ENCODE assay signal across 10 cellular contexts in genomic region chr20:25676164-25676809, GRCh38. TPM values are rescaled to one million over a fixed set of nuclear protein-coding genes. Genes with fewer than 3 reads are reported as not detected.
DNase-seq lines count a peak whose midpoint lies in the region; ATAC-seq, FAIRE-seq and TF ChIP-seq lines count a peak whose summit lies in the region.
"Had no signal": no experiment of that assay in that cellular context is flagged by ENCODE, and none has a peak within 500 bp of the region (broad histone marks: within the 10 kb centered on the region; RNA-seq: fewer than 3 reads in every experiment).

No MANE protein-coding gene starts in this region.

- TF ChIP-seq CTCF in K562 (IDR thresholded peaks at IDR 0.05 in 2 of 3, conservative IDR thresholded peaks at IDR 0.05 in 1 of 3; ENCODE audit: insufficient read depth in 2 of 3, low read depth in 1 of 3, low read length in 3 of 3) = no peak
- no peak for TF ChIP-seq CTCF in CD8-positive, alpha-beta T cell (IDR thresholded peaks at IDR 0.05)

- no peaks in the 10 kb centered on the region for H3K4me1 ChIP-seq in K562 (replicated peaks in 1 of 2; ENCODE audit: control insufficient read depth in 2 of 2, insufficient read depth in 2 of 2, low read length in 2 of 2)
- no peaks in the 10 kb centered on the region for H3K4me1 ChIP-seq in CD8-positive, alpha-beta T cell (ENCODE audit: insufficient read depth, low read length)
- H3K4me1 ChIP-seq: stomach had no signal

- TF ChIP-seq EP300 in K562 (IDR thresholded peaks at IDR 0.05; ENCODE audit: low read length) = no peak

- POLR2A ChIA-PET in K562 (lab: Yijun Ruan, JAX) = no interaction called here
- POLR2A ChIA-PET in CD8-positive, alpha-beta T cell (lab: Charles Lee) = no interaction called here

- peak in 1 of 4 experiments; percentile 12 for DNase-seq in K562 (ENCODE audit: extremely low read depth in 1 of 4, low spot score in 3 of 4)
- peak; percentile 84 for DNase-seq in non-pigmented ciliary epithelial cell (ENCODE audit: low read depth)
- no peak for DNase-seq in CD8-positive, alpha-beta T cell
- no peak for DNase-seq in activated T-helper 2 cell treated with anti-CD3 and anti-CD28 coated beads, Interferon-gamma antibody, Interleukin-2, Interleukin-4, amounts not matched to agents 10 μg/mL and 5 μg/mL and 100 μg/mL, durations not matched to agents 14 hours and 24 hours and 36 hours (ENCODE audit: low spot score)
- DNase-seq in NOMO-1 treated with DMSO at 0.1 percent for 48 hours (lab: John Stamatoyannopoulos, UW; ENCODE audit: unreplicated experiment) = no peak
- DNase-seq: DMS79 treated with DMSO at 0.1 percent for 48 hours, stomach had no signal

- TF ChIP-seq POLR2A in K562 (conservative IDR thresholded peaks at IDR 0.05) = no peak

- no peak for TF ChIP-seq RAD21 in K562 (CRISPR knock-in tag; conservative IDR thresholded peaks at IDR 0.05 in 1 of 2, IDR thresholded peaks at IDR 0.05 in 1 of 2)

- H3K27me3 ChIP-seq in K562 (ENCODE audit: control insufficient read depth in 2 of 2, insufficient read depth in 2 of 2, low read length in 2 of 2) = no peaks in the 10 kb centered on the region
- H3K27me3 ChIP-seq in CD8-positive, alpha-beta T cell (ENCODE audit: insufficient read depth, low read length) = no peaks in the 10 kb centered on the region
- H3K27me3 ChIP-seq: stomach had no signal

- peaks cover 15% of the 10 kb centered on the region for H3K4me1 Mint-ChIP-seq in CD8-positive, alpha-beta T cell (ENCODE audit: low read depth)
- H3K4me1 Mint-ChIP-seq in activated T-helper 2 cell treated with anti-CD3 and anti-CD28 coated beads, Interferon-gamma antibody, Interleukin-2, Interleukin-4, amounts not matched to agents 10 μg/mL and 5 μg/mL and 100 μg/mL, durations not matched to agents 14 hours and 24 hours and 36 hours (ENCODE audit: low read depth) = peaks cover 7% of the 10 kb centered on the region

- no peaks in the 10 kb centered on the region; the same call in 2 of the 3 replicates for H3K79me2 ChIP-seq in K562 (ENCODE audit: control insufficient read depth, insufficient read depth, low read length)

- no peak overlapping the region for H2AFZ ChIP-seq in K562 (ENCODE audit: low read depth, low read length)

- 81% methylated on average over 10 of the region's 10 CpGs for whole genome bisulfite sequencing in K562 (ENCODE audit: insufficient coverage, low coverage, missing lambda C conversion rate)

- ATAC-seq in GM18511 (IDR thresholded peaks at IDR 0.05; ENCODE audit: unreplicated experiment) (peak; percentile 56), HG03095 (IDR thresholded peaks at IDR 0.05; ENCODE audit: unreplicated experiment) (peak; percentile 81), K562 (no peak), HG03139 (IDR thresholded peaks at IDR 0.05; ENCODE audit: unreplicated experiment) (no peak)
- no peak for ATAC-seq in CD8-positive, alpha-beta T cell

- in situ Hi-C loops in K562 (cut with MboI) = no loop called here

- H3K27ac ChIP-seq in K562 (ENCODE audit: extremely low read depth, low read depth, low read length) = no peak overlapping the region
- H3K27ac ChIP-seq in CD8-positive, alpha-beta T cell (ENCODE audit: low read depth, low read length) = no peak overlapping the region
- H3K27ac ChIP-seq: stomach had no signal

- no peak overlapping the region for H3K4me3 ChIP-seq in K562
- H3K4me3 ChIP-seq in CD8-positive, alpha-beta T cell (ENCODE audit: low read depth, low read length) = no peak overlapping the region
- H3K4me3 ChIP-seq: stomach had no signal

- no TSS peak for BruUV-seq in K562 (replicated peaks; lab: Mats Ljungman, UMichigan)

- intact Hi-C loops in K562 (cut with micrococcal nuclease) = no loop called here
- intact Hi-C loops in CD8-positive, alpha-beta T cell (cut with DNase I, micrococcal nuclease) = loop anchor here in 1 of 2 experiments (1.0 kb wide), 1 partner anchor 46 kb away; no protein-coding TSS in a partner anchor
- intact Hi-C loops in activated T-helper 2 cell treated with anti-CD3 and anti-CD28 coated beads, Interferon-gamma antibody, Interleukin-2, Interleukin-4, amounts not matched to agents 10 μg/mL and 5 μg/mL and 100 μg/mL, durations not matched to agents 14 hours and 24 hours and 36 hours (cut with micrococcal nuclease) = no loop called here

- H3K9ac ChIP-seq in K562 (ENCODE audit: insufficient read depth in 1 of 2, low read depth in 2 of 2, low read length in 2 of 2) = no peak overlapping the region

- H3K4me2 ChIP-seq in K562 (ENCODE audit: insufficient read depth, low read length) = no peak overlapping the region

- CTCF ChIA-PET in K562 (lab: Yijun Ruan, JAX; ENCODE audit: low intra/inter-chr PET ratio) = no interaction called here
- CTCF ChIA-PET in CD8-positive, alpha-beta T cell (lab: Charles Lee) = no interaction called here

- FAIRE-seq in K562 (lab: Jason Lieb, UNC) = no peak

- no peaks in the 10 kb centered on the region for H4K20me1 ChIP-seq in K562 (replicated peaks; ENCODE audit: control insufficient read depth, insufficient read depth, low read length)

- H3K36me3 ChIP-seq in K562 (ENCODE audit: control insufficient read depth, insufficient read depth, low read length) = peaks cover 40% of the 10 kb centered on the region; the same call in 2 of the 3 replicates
- H3K36me3 ChIP-seq in CD8-positive, alpha-beta T cell (ENCODE audit: insufficient read depth, low read length) = peaks cover 33% of the 10 kb centered on the region

- no peaks in the 10 kb centered on the region for H3K9me3 ChIP-seq in K562 (replicated peaks; ENCODE audit: control insufficient read depth, insufficient read depth, low read depth, low read length)
- no peaks in the 10 kb centered on the region for H3K9me3 ChIP-seq in CD8-positive, alpha-beta T cell (ENCODE audit: low read length)
- H3K9me3 ChIP-seq: stomach had no signal

- H3K27ac Mint-ChIP-seq in CD8-positive, alpha-beta T cell = no peak overlapping the region
- no peak overlapping the region for H3K27ac Mint-ChIP-seq in activated T-helper 2 cell treated with anti-CD3 and anti-CD28 coated beads, Interferon-gamma antibody, Interleukin-2, Interleukin-4, amounts not matched to agents 10 μg/mL and 5 μg/mL and 100 μg/mL, durations not matched to agents 14 hours and 24 hours and 36 hours

- H3K9me1 ChIP-seq in K562 (ENCODE audit: control insufficient read depth, insufficient read depth, low read length) = no peaks in the 10 kb centered on the region

- no peaks in the 10 kb centered on the region for H3K27me3 Mint-ChIP-seq in CD8-positive, alpha-beta T cell (ENCODE audit: low read depth)
- no peaks in the 10 kb centered on the region for H3K27me3 Mint-ChIP-seq in activated T-helper 2 cell treated with anti-CD3 and anti-CD28 coated beads, Interferon-gamma antibody, Interleukin-2, Interleukin-4, amounts not matched to agents 10 μg/mL and 5 μg/mL and 100 μg/mL, durations not matched to agents 14 hours and 24 hours and 36 hours (ENCODE audit: low read depth)

- peaks cover 83% of the 10 kb centered on the region for H3K36me3 Mint-ChIP-seq in CD8-positive, alpha-beta T cell
- H3K36me3 Mint-ChIP-seq in activated T-helper 2 cell treated with anti-CD3 and anti-CD28 coated beads, Interferon-gamma antibody, Interleukin-2, Interleukin-4, amounts not matched to agents 10 μg/mL and 5 μg/mL and 100 μg/mL, durations not matched to agents 14 hours and 24 hours and 36 hours (ENCODE audit: low read depth) = peaks cover 75% of the 10 kb centered on the region

- no peak overlapping the region for H3K4me3 Mint-ChIP-seq in CD8-positive, alpha-beta T cell
- H3K4me3 Mint-ChIP-seq in activated T-helper 2 cell treated with anti-CD3 and anti-CD28 coated beads, Interferon-gamma antibody, Interleukin-2, Interleukin-4, amounts not matched to agents 10 μg/mL and 5 μg/mL and 100 μg/mL, durations not matched to agents 14 hours and 24 hours and 36 hours (ENCODE audit: low read depth) = no peak overlapping the region

- H3K9me3 Mint-ChIP-seq in CD8-positive, alpha-beta T cell = no peaks in the 10 kb centered on the region
- no peaks in the 10 kb centered on the region for H3K9me3 Mint-ChIP-seq in activated T-helper 2 cell treated with anti-CD3 and anti-CD28 coated beads, Interferon-gamma antibody, Interleukin-2, Interleukin-4, amounts not matched to agents 10 μg/mL and 5 μg/mL and 100 μg/mL, durations not matched to agents 14 hours and 24 hours and 36 hours

RNA-seq across cellular contexts. Expression of gene ZNF337, which starts 20.4 kb away (rescaled TPM):
- total RNA-seq in K562 (2011; cell fraction: chromatin; rRNA removed; ENCODE audit: low replicate concordance) = 8.9 and 14.7 TPM in 2 replicates
- 6.5 and 8.6 TPM in 2 replicates for total RNA-seq in K562 (2011; cell fraction: nucleolus; rRNA removed)
- total RNA-seq in K562 (2011; cell fraction: nucleoplasm; rRNA removed) = 9.2 and 11.8 TPM in 2 replicates
- total RNA-seq in K562 (2014; rRNA removed) (2.6 and 3.0 TPM in 2 replicates), K562 (2014; rRNA removed; fragmentation: Illumina TruSeq; extraction: Trizol) (4.4 and 4.7 TPM in 2 replicates), K562 (2015; rRNA removed; fragmentation: Illumina TruSeq; extraction: Trizol) (4.0 and 5.6 TPM in 2 replicates), K562 (2021) (2.8 and 3.5 TPM in 2 replicates)
- polyA plus RNA-seq in K562 (2011; rRNA removed) (4.6 and 4.8 TPM in 2 replicates), K562 (2014; fragmentation: Illumina TruSeq; extraction: Trizol) (3.4 and 4.1 TPM in 2 replicates), K562 (2014; fragmentation: Nextera tagmentation; extraction: Ambion mirVana) (1 to 10 TPM in 1 of 2 experiments, under 1 TPM in 1; 0.25 to 2.3 TPM), K562 (2014; rRNA removed) (2.6 and 3.4 TPM in 2 replicates)
- polyA plus RNA-seq in K562 (2011; cell fraction: cytosol; rRNA removed) = 1.6 and 2.5 TPM in 2 replicates
- 13.1 and 13.8 TPM in 2 replicates for polyA plus RNA-seq in K562 (2011; cell fraction: nucleus; rRNA removed)
- polyA plus RNA-seq in K562 (2012) = 2.3 TPM in 2 replicates
- 7.9 and 8.9 TPM in 2 replicates for polyA minus RNA-seq in K562 (2011; rRNA and poly(A)+ RNA removed)
- polyA minus RNA-seq in K562 (2011; cell fraction: cytosol; rRNA and poly(A)+ RNA removed) = 1.3 and 2.3 TPM in 2 replicates
- 4.8 and 8.6 TPM in 2 replicates for polyA minus RNA-seq in K562 (2011; cell fraction: nucleus; rRNA and poly(A)+ RNA removed)
- 10 to 100 TPM; 21.5 TPM for total RNA-seq in CD8-positive, alpha-beta T cell
- 12.7 and 13.3 TPM in 2 replicates for total RNA-seq in activated T-helper 2 cell treated with anti-CD3 and anti-CD28 coated beads, Interferon-gamma antibody, Interleukin-2, Interleukin-4, amounts not matched to agents 10 μg/mL and 5 μg/mL and 100 μg/mL, durations not matched to agents 14 hours and 24 hours and 36 hours

RNA-seq across cellular contexts. Expression of gene NANP, which starts 52.5 kb away (rescaled TPM):
- 5.0 and 11.2 TPM in 2 replicates for total RNA-seq in K562 (2011; cell fraction: chromatin; rRNA removed; ENCODE audit: low replicate concordance)
- 4.0 and 5.0 TPM in 2 replicates for total RNA-seq in K562 (2011; cell fraction: nucleolus; rRNA removed)
- 7.5 and 10.3 TPM in 2 replicates for total RNA-seq in K562 (2011; cell fraction: nucleoplasm; rRNA removed)
- total RNA-seq in K562 (2014; rRNA removed) (5.4 TPM in 2 replicates), K562 (2014; rRNA removed; fragmentation: Illumina TruSeq; extraction: Trizol) (6.9 and 7.9 TPM in 2 replicates), K562 (2015; rRNA removed; fragmentation: Illumina TruSeq; extraction: Trizol) (5.7 and 6.3 TPM in 2 replicates), K562 (2021) (5.7 and 6.0 TPM in 2 replicates)
- polyA plus RNA-seq in K562 (2011; rRNA removed) (7.1 and 8.2 TPM in 2 replicates), K562 (2014; fragmentation: Illumina TruSeq; extraction: Trizol) (7.3 and 8.4 TPM in 2 replicates), K562 (2014; fragmentation: Nextera tagmentation; extraction: Ambion mirVana) (1 to 10 TPM; 6.9 to 7.9 TPM), K562 (2014; rRNA removed) (5.4 and 7.5 TPM in 2 replicates)
- polyA plus RNA-seq in K562 (2011; cell fraction: cytosol; rRNA removed) = 3.5 and 6.0 TPM in 2 replicates
- polyA plus RNA-seq in K562 (2011; cell fraction: nucleus; rRNA removed) = 2.1 and 3.2 TPM in 2 replicates
- 4.0 and 4.6 TPM in 2 replicates for polyA plus RNA-seq in K562 (2012)
- polyA minus RNA-seq in K562 (2011; rRNA and poly(A)+ RNA removed) = 7.7 and 8.1 TPM in 2 replicates
- polyA minus RNA-seq in K562 (2011; cell fraction: cytosol; rRNA and poly(A)+ RNA removed) = 2.6 and 3.9 TPM in 2 replicates
- polyA minus RNA-seq in K562 (2011; cell fraction: nucleus; rRNA and poly(A)+ RNA removed) = 2.0 and 3.4 TPM in 2 replicates
- total RNA-seq in CD8-positive, alpha-beta T cell = 1 to 10 TPM; 2.0 to 2.2 TPM
- 7.9 and 9.1 TPM in 2 replicates for total RNA-seq in activated T-helper 2 cell treated with anti-CD3 and anti-CD28 coated beads, Interferon-gamma antibody, Interleukin-2, Interleukin-4, amounts not matched to agents 10 μg/mL and 5 μg/mL and 100 μg/mL, durations not matched to agents 14 hours and 24 hours and 36 hours

Comparison
In these comparisons a context has a peak if more than half of its experiments do, and no peak if none do; other contexts are left out.
1. ATAC-seq: peak in GM18511 (single experiment) and HG03095 (single experiment); none in K562 (single experiment), CD8-positive, alpha-beta T cell (single experiment) and HG03139 (single experiment).